In the genomic region with DNA sequence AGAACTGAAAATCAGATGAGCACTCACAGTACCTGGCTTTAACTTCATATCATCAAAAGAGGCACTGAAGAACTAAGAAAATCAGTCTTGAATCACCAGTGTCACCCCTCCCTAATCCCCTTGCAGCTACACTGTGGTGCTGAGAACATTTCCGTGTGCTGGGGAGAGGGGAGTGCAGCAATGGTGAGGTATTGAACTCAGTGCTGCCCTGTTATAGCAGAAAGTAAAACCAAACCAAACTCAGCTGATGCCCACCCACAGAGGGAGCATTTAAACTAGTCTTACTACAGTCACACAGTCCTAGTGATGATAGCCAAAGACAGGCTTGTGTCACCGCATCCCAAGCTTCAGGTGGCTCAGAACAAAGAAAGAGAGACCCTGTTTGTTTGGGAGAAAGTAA, we compare ENCODE assay signal across 17 cellular contexts.
"Had no signal": no experiment of that assay in that cellular context is flagged by ENCODE, and none has a peak within 500 bp of the region (broad histone marks: within the 10 kb centered on the region; RNA-seq: fewer than 3 reads in every experiment).

No MANE protein-coding gene starts in this region.

- H3K36me3 ChIP-seq: neutrophil, ovary, prostate gland, spleen, thoracic aorta, upper lobe of left lung had no signal

- ATAC-seq: activated CD8-positive, alpha-beta T cell treated with anti-CD3 and anti-CD28 coated beads, Interleukin-2, amount 10 ng/mL, durations not matched to agents 7 days and 5 days; heart right ventricle; left cardiac atrium had no signal

- H3K4me1 ChIP-seq: prostate gland, spleen, upper lobe of left lung had no signal

- DNase-seq: activated CD4-positive, alpha-beta T cell treated with anti-CD3 and anti-CD28 coated beads for 1 hour; activated CD4-positive, alpha-beta T cell treated with anti-CD3 and anti-CD28 coated beads, Interleukin-2, amount 50 U/mL, for 1 hour; activated CD8-positive, alpha-beta T cell treated with anti-CD3 and anti-CD28 coated beads, Interleukin-2, amount 10 ng/mL, durations not matched to agents 7 days and 5 days; activated gamma-delta T cell treated with Interleukin-2 at 50 U/mL for 16 hours; aorta; heart right ventricle; left cardiac atrium; ovary; spleen; stimulated activated CD4-positive, alpha-beta T cell treated with anti-CD3 and anti-CD28 coated beads, Interleukin-4, amount 100 ng/mL, for 1 hour; stimulated activated naive CD4-positive, alpha-beta T cell treated with Interleukin-2 at 50 U/mL for 16 hours; upper lobe of left lung had no signal

- H3K27ac ChIP-seq: epithelial cell of prostate, heart right ventricle, neutrophil, ovary, prostate gland, spleen, thoracic aorta, upper lobe of left lung, VCaP had no signal

- H3K4me3 ChIP-seq: heart right ventricle, ovary, prostate gland, spleen, thoracic aorta, upper lobe of left lung had no signal

- H3K27me3 ChIP-seq: heart right ventricle, neutrophil, ovary, spleen, upper lobe of left lung had no signal
